ENCODE assay signal across 1 cellular context in the genomic region with DNA sequence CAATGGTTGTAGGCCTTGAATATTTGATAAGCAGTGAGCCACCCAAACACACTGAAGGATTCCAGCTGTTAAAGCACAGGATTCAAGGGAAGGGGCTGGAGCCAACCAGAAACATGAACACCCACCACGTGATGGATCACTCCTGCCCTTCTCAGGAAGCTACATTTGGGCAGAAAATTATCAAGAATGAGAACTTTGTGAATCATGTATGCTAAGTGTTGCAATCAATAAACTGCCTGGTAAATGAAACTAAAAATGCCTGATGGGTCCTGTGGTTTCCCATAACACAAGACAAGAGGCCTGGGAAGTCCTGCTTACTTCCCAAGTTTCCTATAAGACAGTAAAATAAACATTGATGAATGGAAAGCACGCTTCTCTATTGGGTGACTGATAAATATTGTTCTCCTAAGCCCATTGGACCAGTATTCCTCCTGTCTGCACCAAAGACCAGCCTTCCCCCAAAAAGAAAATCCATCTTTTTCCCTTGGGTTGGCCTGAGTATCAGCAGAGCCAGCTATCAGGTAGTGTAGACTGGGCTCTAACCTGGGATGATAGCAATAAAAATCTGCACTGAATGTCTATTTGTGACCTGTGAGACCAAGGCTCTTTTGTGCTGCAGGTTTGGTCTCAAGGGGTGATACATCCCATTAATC.
TF ChIP-seq lines count a peak whose summit lies in the region.

No MANE protein-coding gene starts in this region.

TF ChIP-seq in SK-N-SH treated with all-trans-retinoic acid at 6 μM for 48 hours, 23 proteins besides CTCF, POLR2A, EP300 and RAD21 (continued from another document):
- TF ChIP-seq ZNF565 (CRISPR knock-in tag; conservative IDR thresholded peaks at IDR 0.05; ENCODE audit: low read depth): no peak
- no peak for TF ChIP-seq PPARA (CRISPR knock-in tag; IDR thresholded peaks at IDR 0.05; ENCODE audit: borderline replicate concordance)
- no peak for TF ChIP-seq SNAI2 (CRISPR knock-in tag; IDR thresholded peaks at IDR 0.05)
- TF ChIP-seq CSDC2 (CRISPR knock-in tag; IDR thresholded peaks at IDR 0.05): no peak
- TF ChIP-seq GLIS3 (CRISPR knock-in tag; IDR thresholded peaks at IDR 0.05): no peak
- TF ChIP-seq ZFP3 (CRISPR knock-in tag; IDR thresholded peaks at IDR 0.05): no peak
- TF ChIP-seq, protein P1, sequence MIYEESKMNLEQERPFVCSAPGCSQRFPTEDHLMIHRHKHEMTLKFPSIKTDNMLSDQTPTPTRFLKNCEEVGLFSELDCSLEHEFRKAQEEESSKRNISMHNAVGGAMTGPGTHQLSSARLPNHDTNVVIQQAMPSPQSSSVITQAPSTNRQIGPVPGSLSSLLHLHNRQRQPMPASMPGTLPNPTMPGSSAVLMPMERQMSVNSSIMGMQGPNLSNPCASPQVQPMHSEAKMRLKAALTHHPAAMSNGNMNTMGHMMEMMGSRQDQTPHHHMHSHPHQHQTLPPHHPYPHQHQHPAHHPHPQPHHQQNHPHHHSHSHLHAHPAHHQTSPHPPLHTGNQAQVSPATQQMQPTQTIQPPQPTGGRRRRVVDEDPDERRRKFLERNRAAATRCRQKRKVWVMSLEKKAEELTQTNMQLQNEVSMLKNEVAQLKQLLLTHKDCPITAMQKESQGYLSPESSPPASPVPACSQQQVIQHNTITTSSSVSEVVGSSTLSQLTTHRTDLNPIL (CRISPR knock-in tag; IDR thresholded peaks at IDR 0.05; ENCODE audit: low read depth): no peak
- TF ChIP-seq ARNTL (CRISPR knock-in tag; IDR thresholded peaks at IDR 0.05; ENCODE audit: borderline replicate concordance, low read depth): no peak
- TF ChIP-seq BACH2 (CRISPR knock-in tag; IDR thresholded peaks at IDR 0.05; ENCODE audit: borderline replicate concordance): no peak
- TF ChIP-seq ZC3H10 (CRISPR knock-in tag; IDR thresholded peaks at IDR 0.05): no peak
- no peak for TF ChIP-seq TSHZ2 (CRISPR knock-in tag; IDR thresholded peaks at IDR 0.05)
- no peak for TF ChIP-seq ZFP30 (CRISPR knock-in tag; IDR thresholded peaks at IDR 0.05)
- no peak for TF ChIP-seq ISL1 (CRISPR knock-in tag; IDR thresholded peaks at IDR 0.05)
